In genomic region chr6:157987788-157988699, GRCh38 we compare ENCODE assay signal across 18 cellular contexts. TPM values are rescaled to one million over a fixed set of nuclear protein-coding genes. Genes with fewer than 3 reads are reported as not detected.
DNase-seq lines count a peak whose midpoint lies in the region; ATAC-seq, FAIRE-seq and TF ChIP-seq lines count a peak whose summit lies in the region.
"Had no signal": no experiment of that assay in that cellular context is flagged by ENCODE, and none has a peak within 500 bp of the region (broad histone marks: within the 10 kb centered on the region; RNA-seq: fewer than 3 reads in every experiment).

No MANE protein-coding gene starts in this region.

- peaks cover 6% of the 10 kb centered on the region; the same call in 1 of the 2 replicates for H3F3A ChIP-seq in GM23338 (replicated peaks; ENCODE audit: low read depth)

- TF ChIP-seq RAD21 in A549 (conservative IDR thresholded peaks at IDR 0.05 in 1 of 2, IDR thresholded peaks at IDR 0.05 in 1 of 2) = no peak

- CTCF ChIA-PET in A549 (lab: Yijun Ruan, JAX) = interaction anchor here (2.1 to 2.5 kb wide), 3 partner anchors 38 to 84 kb away, joined by 8 to 10 read pairs (median 8); no protein-coding TSS in a partner anchor

- TF ChIP-seq POLR2A in A549 (IDR thresholded peaks at IDR 0.05; ENCODE audit: low read length) = no peak

- TF ChIP-seq CTCF in A549 (IDR thresholded peaks at IDR 0.05) = no peak
- TF ChIP-seq CTCF in GM23338 (conservative IDR thresholded peaks at IDR 0.05; ENCODE audit: low read depth in 2 of 2) = no peak
- TF ChIP-seq CTCF in chondrocyte (IDR thresholded peaks at IDR 0.05) = no peak
- no peak for TF ChIP-seq CTCF in neural crest cell (conservative IDR thresholded peaks at IDR 0.05)

- no peaks in the 10 kb centered on the region for H3K36me3 ChIP-seq in GM23338 (ENCODE audit: insufficient read depth)
- H3K36me3 ChIP-seq: left lung had no signal

- H3K4me3 Mint-ChIP-seq in GM23338 (no peak overlapping the region), chondrocyte (ENCODE audit: unreplicated experiment) (no peak overlapping the region), neural crest cell (no peak overlapping the region)
- H3K4me3 Mint-ChIP-seq: activated naive CD8-positive, alpha-beta T cell treated with anti-CD3 and anti-CD28 coated beads, Interleukin-2, amount 10 ng/mL, durations not matched to agents 7 days and 5 days; activated T-cell treated with anti-CD3 and anti-CD28 coated beads, Interleukin-2, amount 50 U/mL, for 72 hours; central memory CD8-positive, alpha-beta T cell had no signal

- H3K27ac Mint-ChIP-seq in GM23338 (peak overlapping the region; percentile 39; the same call in 1 of the 2 replicates), chondrocyte (ENCODE audit: unreplicated experiment) (no peak overlapping the region), neural crest cell (ENCODE audit: unreplicated experiment) (peak overlapping the region; percentile 67)
- H3K27ac Mint-ChIP-seq: activated naive CD8-positive, alpha-beta T cell treated with anti-CD3 and anti-CD28 coated beads, Interleukin-2, amount 10 ng/mL, durations not matched to agents 7 days and 5 days; activated T-cell treated with anti-CD3 and anti-CD28 coated beads, Interleukin-2, amount 50 U/mL, for 72 hours had no signal

- peaks cover 62% of the 10 kb centered on the region for H3K4me1 Mint-ChIP-seq in GM23338
- peaks cover 69% of the 10 kb centered on the region for H3K4me1 Mint-ChIP-seq in chondrocyte (ENCODE audit: low read depth)
- peaks cover 7% of the 10 kb centered on the region for H3K4me1 Mint-ChIP-seq in neural crest cell

- no peaks in the 10 kb centered on the region for H3K9me2 ChIP-seq in GM23338 (ENCODE audit: insufficient read depth)

- H4K20me1 ChIP-seq in GM23338 (replicated peaks; ENCODE audit: insufficient read depth) = no peaks in the 10 kb centered on the region; the same call in 1 of the 2 replicates

- H3K4me2 ChIP-seq in A549 (peak overlapping the region; percentile 87), GM23338 (no peak overlapping the region)

- H3K27ac ChIP-seq in A549 = peak overlapping the region; percentile 39 to 82; a peak in 5 of 6 replicates
- peak overlapping the region; percentile 72; the same call in 1 of the 2 replicates for H3K27ac ChIP-seq in GM23338 (ENCODE audit: low read depth)
- H3K27ac ChIP-seq: left lung, SK-N-MC had no signal

- WGBS in A549 (ENCODE audit: missing lambda C conversion rate) = 87% methylated on average over 15 of the region's 20 CpGs

- peaks cover 2% of the 10 kb centered on the region; the same call in 2 of the 3 replicates for H3K9me3 Mint-ChIP-seq in GM23338
- no peaks in the 10 kb centered on the region for H3K9me3 Mint-ChIP-seq in chondrocyte (ENCODE audit: low read depth)
- H3K9me3 Mint-ChIP-seq in neural crest cell = no peaks in the 10 kb centered on the region
- H3K9me3 Mint-ChIP-seq: activated naive CD8-positive, alpha-beta T cell treated with anti-CD3 and anti-CD28 coated beads, Interleukin-2, amount 10 ng/mL, durations not matched to agents 7 days and 5 days; activated T-cell treated with anti-CD3 and anti-CD28 coated beads, Interleukin-2, amount 50 U/mL, for 72 hours; central memory CD8-positive, alpha-beta T cell had no signal

- DNase-seq in A549 (ENCODE audit: low read depth in 1 of 2, low spot score in 1 of 2) = no peak
- DNase-seq in GM23338 (ENCODE audit: low spot score) = no peak
- peak; percentile 88 for DNase-seq in chondrocyte (ENCODE audit: low spot score)
- DNase-seq in neural crest cell (ENCODE audit: low read depth, low spot score) = no peak
- no peak for DNase-seq in NCI-H2227 treated with DMSO at 0.1 percent for 48 hours (lab: John Stamatoyannopoulos, UW)
- no peak for DNase-seq in effector CD8-positive, alpha-beta T cell (lab: John Stamatoyannopoulos, UW)
- DNase-seq: activated CD4-positive, alpha-beta T cell treated with anti-CD3 and anti-CD28 coated beads, Interleukin-2, amount 50 U/mL, for 48 hours; activated naive CD8-positive, alpha-beta T cell treated with anti-CD3 and anti-CD28 coated beads, Interleukin-2, amount 10 ng/mL, durations not matched to agents 7 days and 5 days; activated T-cell treated with anti-CD3 and anti-CD28 coated beads, Interleukin-2, amount 50 U/mL, for 72 hours; foreskin fibroblast; left lung; MG63; NCI-H1694 treated with DMSO at 0.1 percent for 48 hours had no signal

- H3K27me3 ChIP-seq in GM23338 (ENCODE audit: insufficient read depth) = no peaks in the 10 kb centered on the region
- H3K27me3 ChIP-seq: left lung, MG63 had no signal

- H3K36me3 Mint-ChIP-seq in GM23338 (ENCODE audit: low read depth) (no peaks in the 10 kb centered on the region), chondrocyte (ENCODE audit: low read depth) (no peaks in the 10 kb centered on the region), neural crest cell (ENCODE audit: low read depth) (no peaks in the 10 kb centered on the region)

- no peak for FAIRE-seq in A549 (lab: Jason Lieb, UNC)
- FAIRE-seq: H54 had no signal

- POLR2A ChIA-PET in A549 (lab: Yijun Ruan, JAX) = no interaction called here

- no peak overlapping the region for H3K4me3 ChIP-seq in A549
- no peak overlapping the region for H3K4me3 ChIP-seq in GM23338
- H3K4me3 ChIP-seq: left lung, MG63, SK-N-MC had no signal

- TF ChIP-seq EP300 in A549 (IDR thresholded peaks at IDR 0.05) = no peak

- no peaks in the 10 kb centered on the region for H3K9me3 ChIP-seq in A549
- H3K9me3 ChIP-seq: left lung, MG63 had no signal

- H2AFZ ChIP-seq in GM23338 = no peak overlapping the region; the same call in 1 of the 2 replicates

- peaks cover 55% of the 10 kb centered on the region for H3K79me2 ChIP-seq in GM23338 (replicated peaks; ENCODE audit: insufficient read depth)

- peaks cover 82% of the 10 kb centered on the region for H3K4me1 ChIP-seq in A549
- H3K4me1 ChIP-seq in GM23338 (ENCODE audit: insufficient read depth) = peaks cover 29% of the 10 kb centered on the region

- ATAC-seq in A549 (no peak), GM23338 (peak; percentile 6), HG02610 (IDR thresholded peaks at IDR 0.05; ENCODE audit: unreplicated experiment) (no peak), HG02678 (IDR thresholded peaks at IDR 0.05; ENCODE audit: unreplicated experiment) (no peak)
- ATAC-seq: activated T-cell treated with anti-CD3 and anti-CD28 coated beads, Interleukin-2, amount 50 U/mL, for 72 hours; left lung had no signal

- H3K27me3 Mint-ChIP-seq in GM23338 (ENCODE audit: insufficient read depth, low read depth, poor library complexity) = peaks cover 9% of the 10 kb centered on the region
- H3K27me3 Mint-ChIP-seq in chondrocyte (ENCODE audit: low read depth) = no peaks in the 10 kb centered on the region
- peaks cover 40% of the 10 kb centered on the region for H3K27me3 Mint-ChIP-seq in neural crest cell (ENCODE audit: low read depth)
- H3K27me3 Mint-ChIP-seq: activated naive CD8-positive, alpha-beta T cell treated with anti-CD3 and anti-CD28 coated beads, Interleukin-2, amount 10 ng/mL, durations not matched to agents 7 days and 5 days; central memory CD8-positive, alpha-beta T cell had no signal

TF ChIP-seq in A549, 52 proteins besides CTCF, POLR2A, EP300 and RAD21:
- TF ChIP-seq EHF (CRISPR knock-in tag; IDR thresholded peaks at IDR 0.05) (no peak), JUN (IDR thresholded peaks at IDR 0.05) (no peak), NPAS2 (CRISPR knock-in tag; IDR thresholded peaks at IDR 0.05; ENCODE audit: borderline replicate concordance) (no peak)

TF ChIP-seq in GM23338, 12 proteins besides CTCF, POLR2A, EP300 and RAD21 (continues in another document):
- TF ChIP-seq EZH2 (IDR thresholded peaks at IDR 0.05; ENCODE audit: low read depth, unreplicated experiment) (no peak), ETS1 (IDR thresholded peaks at IDR 0.05) (no peak), REST (IDR thresholded peaks at IDR 0.05; ENCODE audit: unreplicated experiment) (no peak)

RNA-seq across cellular contexts. Expression of gene SYNJ2, which starts 6.4 kb away (rescaled TPM):
- polyA plus RNA-seq in A549 (2011; rRNA removed) (22.3 and 24.7 TPM in 2 replicates), A549 (2017; fragmentation: RNase III; extraction: RNeasy Plus Mini Kit Qiagen cat#74134 plus additional on column Dnase treatment) (26.5 to 28.5 TPM (median 26.7 TPM) in 3 replicates), GM23338 (2016; fragmentation: Nextera tagmentation; extraction: Ambion mirVana) (2.5 and 2.8 TPM in 2 replicates)
- 28.9 and 30.2 TPM in 2 replicates for polyA plus RNA-seq in A549 (2012; cell fraction: cytosol; rRNA removed)
- polyA plus RNA-seq in A549 (2012; cell fraction: nucleus; rRNA removed) = 21.6 and 25.1 TPM in 2 replicates
- polyA minus RNA-seq in A549 (2011; rRNA and poly(A)+ RNA removed) = 31.0 and 31.9 TPM in 2 replicates
- 5.6 and 8.4 TPM in 2 replicates for total RNA-seq in GM23338 (2014; rRNA removed; shearing (Covaris generic))
- total RNA-seq in chondrocyte (29.2 to 54.5 TPM (median 53.1 TPM) in 3 replicates), neural crest cell (2.9 TPM in 2 replicates)
